Comparison of ENCODE assay signal across 10 cellular contexts in genomic region chr13:98488736-98489135, GRCh38.
DNase-seq lines count a peak whose midpoint lies in the region; ATAC-seq and TF ChIP-seq lines count a peak whose summit lies in the region.
"Had no signal": no experiment of that assay in that cellular context is flagged by ENCODE, and none has a peak within 500 bp of the region (broad histone marks: within the 10 kb centered on the region; RNA-seq: fewer than 3 reads in every experiment).

No MANE protein-coding gene starts in this region.

- peaks cover 4% of the 10 kb centered on the region for H3K36me3 ChIP-seq in CD8-positive, alpha-beta memory T cell (ENCODE audit: insufficient read depth, low read length)
- peaks cover 3% of the 10 kb centered on the region for H3K36me3 ChIP-seq in effector memory CD4-positive, alpha-beta T cell (ENCODE audit: control insufficient read depth, insufficient read depth, low read length)
- H3K36me3 ChIP-seq in left lung = no peaks in the 10 kb centered on the region
- H3K36me3 ChIP-seq: neutrophil had no signal

- POLR2A ChIA-PET in CD8-positive, alpha-beta memory T cell (lab: Charles Lee) = no interaction called here

- H3K27me3 Mint-ChIP-seq in CD8-positive, alpha-beta memory T cell = no peaks in the 10 kb centered on the region
- H3K27me3 Mint-ChIP-seq in T-helper 2 cell treated with Interferon-gamma antibody and Interleukin-4, amounts not matched to agents 5 μg/mL and 100 μg/mL, for 36 hours (ENCODE audit: low read depth) = no peaks in the 10 kb centered on the region
- H3K27me3 Mint-ChIP-seq: dendritic cell treated with granulocyte-macrophage colony-stimulating factor and Interleukin-4, amounts not matched to agents 40 ng/mL and 50 ng/mL, for 4 days had no signal

- no peak overlapping the region for H3K4me3 ChIP-seq in CD8-positive, alpha-beta memory T cell (ENCODE audit: low read length)
- H3K4me3 ChIP-seq in effector memory CD4-positive, alpha-beta T cell (ENCODE audit: insufficient read depth, low read depth, low read length, poor library complexity, severe bottlenecking) = no peak overlapping the region
- H3K4me3 ChIP-seq in left lung = no peak overlapping the region

- H3K27ac Mint-ChIP-seq in CD8-positive, alpha-beta memory T cell = peak overlapping the region in 5 of 8 donors; percentile 31 to 63 (median 43)
- no peak overlapping the region for H3K27ac Mint-ChIP-seq in T-helper 2 cell treated with Interferon-gamma antibody and Interleukin-4, amounts not matched to agents 5 μg/mL and 100 μg/mL, for 36 hours
- H3K27ac Mint-ChIP-seq: dendritic cell treated with granulocyte-macrophage colony-stimulating factor and Interleukin-4, amounts not matched to agents 40 ng/mL and 50 ng/mL, for 4 days had no signal

- TF ChIP-seq CTCF in left lung (IDR thresholded peaks at IDR 0.05) = no peak

- no peaks in the 10 kb centered on the region for H3K27me3 ChIP-seq in CD8-positive, alpha-beta memory T cell (ENCODE audit: insufficient read depth, low read length, poor library complexity, severe bottlenecking)
- no peaks in the 10 kb centered on the region for H3K27me3 ChIP-seq in effector memory CD4-positive, alpha-beta T cell (replicated peaks; ENCODE audit: control insufficient read depth, insufficient read depth, low read length, poor library complexity, severe bottlenecking)
- no peaks in the 10 kb centered on the region for H3K27me3 ChIP-seq in left lung
- H3K27me3 ChIP-seq: neutrophil had no signal

- H3K27ac ChIP-seq in CD8-positive, alpha-beta memory T cell (ENCODE audit: low read depth, low read length) = no peak overlapping the region
- peak overlapping the region; percentile 8 for H3K27ac ChIP-seq in effector memory CD4-positive, alpha-beta T cell (ENCODE audit: insufficient read depth, low read length, poor library complexity, severe bottlenecking)
- H3K27ac ChIP-seq in left lung = no peak overlapping the region
- H3K27ac ChIP-seq: neutrophil had no signal

- DNase-seq in CD8-positive, alpha-beta memory T cell = no peak
- no peak for DNase-seq in effector memory CD4-positive, alpha-beta T cell
- no peak for DNase-seq in T-helper 2 cell treated with Interferon-gamma antibody and Interleukin-4, amounts not matched to agents 5 μg/mL and 100 μg/mL, for 36 hours (ENCODE audit: low spot score)
- DNase-seq in HCEC 1CT = no peak
- no peak for DNase-seq in NCI-H69 (lab: John Stamatoyannopoulos, UW)
- DNase-seq in left lung = no peak

- H3K9me3 ChIP-seq in CD8-positive, alpha-beta memory T cell (ENCODE audit: low read length) = no peaks in the 10 kb centered on the region
- no peaks in the 10 kb centered on the region for H3K9me3 ChIP-seq in effector memory CD4-positive, alpha-beta T cell (ENCODE audit: control insufficient read depth, low read length)
- H3K9me3 ChIP-seq in left lung = no peaks in the 10 kb centered on the region
- H3K9me3 ChIP-seq: neutrophil had no signal

- ATAC-seq in GM21390 (IDR thresholded peaks at IDR 0.05; ENCODE audit: unreplicated experiment) = peak; percentile 60
- peak; percentile 44 for ATAC-seq in HG03139 (IDR thresholded peaks at IDR 0.05; ENCODE audit: unreplicated experiment)
- ATAC-seq in left lung = no peak

- H3K4me3 Mint-ChIP-seq in CD8-positive, alpha-beta memory T cell = peak overlapping the region in 1 of 7 donors; percentile 38
- no peak overlapping the region for H3K4me3 Mint-ChIP-seq in T-helper 2 cell treated with Interferon-gamma antibody and Interleukin-4, amounts not matched to agents 5 μg/mL and 100 μg/mL, for 36 hours
- H3K4me3 Mint-ChIP-seq: dendritic cell treated with granulocyte-macrophage colony-stimulating factor and Interleukin-4, amounts not matched to agents 40 ng/mL and 50 ng/mL, for 4 days had no signal

- H3K36me3 Mint-ChIP-seq in CD8-positive, alpha-beta memory T cell = peaks cover 0 to 22% (median 2%) of the 10 kb centered on the region in 3 donors
- H3K36me3 Mint-ChIP-seq in T-helper 2 cell treated with Interferon-gamma antibody and Interleukin-4, amounts not matched to agents 5 μg/mL and 100 μg/mL, for 36 hours (ENCODE audit: low read depth) = peaks cover 5% of the 10 kb centered on the region

- H3K4me1 Mint-ChIP-seq in CD8-positive, alpha-beta memory T cell = peaks cover 81 to 97% (median 94%) of the 10 kb centered on the region in 3 donors
- H3K4me1 Mint-ChIP-seq in T-helper 2 cell treated with Interferon-gamma antibody and Interleukin-4, amounts not matched to agents 5 μg/mL and 100 μg/mL, for 36 hours (ENCODE audit: low read depth) = peaks cover 53% of the 10 kb centered on the region

- intact Hi-C loops in left lung (cut with DNase I) = no loop called here

- H3K4me1 ChIP-seq in CD8-positive, alpha-beta memory T cell (ENCODE audit: insufficient read depth, low read length) = peaks cover 37% of the 10 kb centered on the region
- peaks cover 44% of the 10 kb centered on the region for H3K4me1 ChIP-seq in effector memory CD4-positive, alpha-beta T cell (ENCODE audit: control insufficient read depth, insufficient read depth, low read length, poor library complexity, severe bottlenecking)
- H3K4me1 ChIP-seq in left lung = peaks cover 15 to 51% of the 10 kb centered on the region in 2 donors

- H3K9me3 Mint-ChIP-seq in CD8-positive, alpha-beta memory T cell = no peaks in the 10 kb centered on the region
- H3K9me3 Mint-ChIP-seq in T-helper 2 cell treated with Interferon-gamma antibody and Interleukin-4, amounts not matched to agents 5 μg/mL and 100 μg/mL, for 36 hours = no peaks in the 10 kb centered on the region
- H3K9me3 Mint-ChIP-seq: dendritic cell treated with granulocyte-macrophage colony-stimulating factor and Interleukin-4, amounts not matched to agents 40 ng/mL and 50 ng/mL, for 4 days had no signal

- CTCF ChIA-PET in CD8-positive, alpha-beta memory T cell (lab: Charles Lee) = interaction anchor here (1.1 kb wide), 1 partner anchor 13 kb away, joined by 3 read pairs; no protein-coding TSS in a partner anchor
